ENCODE assay signal across 9 cellular contexts in genomic region chr10:25820496-25821415, GRCh38.
DNase-seq lines count a peak whose midpoint lies in the region; ATAC-seq, FAIRE-seq and TF ChIP-seq lines count a peak whose summit lies in the region.
"Had no signal": no experiment of that assay in that cellular context is flagged by ENCODE, and none has a peak within 500 bp of the region (broad histone marks: within the 10 kb centered on the region; RNA-seq: fewer than 3 reads in every experiment).

No MANE protein-coding gene starts in this region.

- H4K20me1 ChIP-seq in GM12878 (ENCODE audit: control insufficient read depth, insufficient read depth) = no peaks in the 10 kb centered on the region

- H3K27me3 Mint-ChIP-seq in stimulated activated naive CD8-positive, alpha-beta T cell treated with anti-CD3 and anti-CD28 coated beads, Interleukin-15, amount 100 ng/mL, for 72 hours = peaks cover 6% of the 10 kb centered on the region

- ATAC-seq in stimulated activated naive CD8-positive, alpha-beta T cell treated with anti-CD3 and anti-CD28 coated beads, Interleukin-15, amount 100 ng/mL, for 72 hours = no peak
- ATAC-seq in stimulated activated naive CD8-positive, alpha-beta T cell treated with anti-CD3 and anti-CD28 coated beads, Interleukin-15, Interleukin-2, amounts not matched to agents 100 U/mL and 50 U/mL, for 24 hours = no peak
- ATAC-seq in GM12878 (peak; percentile 40), upper lobe of right lung (peak; percentile 85), HG03378 (IDR thresholded peaks at IDR 0.05; ENCODE audit: unreplicated experiment) (no peak), HG03460 (IDR thresholded peaks at IDR 0.05; ENCODE audit: unreplicated experiment) (no peak)
- ATAC-seq: K562 had no signal

- in situ Hi-C loops in GM12878 (cut with MboI) = no loop called here

- H3K27ac Mint-ChIP-seq in stimulated activated naive CD8-positive, alpha-beta T cell treated with anti-CD3 and anti-CD28 coated beads, Interleukin-15, amount 100 ng/mL, for 72 hours = peak overlapping the region; percentile 19 to 89

- H3K9me3 ChIP-seq in GM12878 (replicated peaks; ENCODE audit: control insufficient read depth, insufficient read depth, low read length) (no peaks in the 10 kb centered on the region), upper lobe of right lung (no peaks in the 10 kb centered on the region)

- no peak for DNase-seq in stimulated activated naive CD8-positive, alpha-beta T cell treated with anti-CD3 and anti-CD28 coated beads, Interleukin-15, amount 100 ng/mL, for 72 hours
- no peak for DNase-seq in stimulated activated naive CD8-positive, alpha-beta T cell treated with anti-CD3 and anti-CD28 coated beads, Interleukin-15, Interleukin-2, amounts not matched to agents 100 U/mL and 50 U/mL, for 24 hours
- DNase-seq in MV-4-11 (lab: John Stamatoyannopoulos, UW) (peak; percentile 71), GM12878 (ENCODE audit: low read depth, low spot score) (no peak), upper lobe of right lung (no peak), GM19240 (ENCODE audit: insufficient read length, low spot score) (no peak)

- FAIRE-seq in GM12878 (lab: Jason Lieb, UNC) = no peak
- FAIRE-seq: K562 had no signal

- SMC1A ChIA-PET in GM12878 (lab: Charles Lee; ENCODE audit: uncharacterized antibody, unreplicated experiment) = interaction anchor here (0.9 kb wide), 2 partner anchors 14 to 21 kb away, joined by 3 to 4 read pairs; no protein-coding TSS in a partner anchor

- no peaks in the 10 kb centered on the region for H3K4me1 ChIP-seq in GM12878 (ENCODE audit: control insufficient read depth, insufficient read depth, low read length)
- H3K4me1 ChIP-seq in upper lobe of right lung = no peaks in the 10 kb centered on the region

- H3K4me1 Mint-ChIP-seq in stimulated activated naive CD8-positive, alpha-beta T cell treated with anti-CD3 and anti-CD28 coated beads, Interleukin-15, amount 100 ng/mL, for 72 hours = peaks cover 9% of the 10 kb centered on the region

- peaks cover 0 to 7% of the 10 kb centered on the region in 2 donors for H3K9me3 Mint-ChIP-seq in stimulated activated naive CD8-positive, alpha-beta T cell treated with anti-CD3 and anti-CD28 coated beads, Interleukin-15, amount 100 ng/mL, for 72 hours

- no peak overlapping the region for H3K27ac ChIP-seq in GM12878 (ENCODE audit: control insufficient read depth, insufficient read depth)
- no peak overlapping the region for H3K27ac ChIP-seq in upper lobe of right lung

- no peak for TF ChIP-seq RAD21 in GM12878 (IDR thresholded peaks at IDR 0.05; ENCODE audit: insufficient read depth, low read depth, low read length)

- no peak for TF ChIP-seq EP300 in GM12878 (IDR thresholded peaks at IDR 0.05; ENCODE audit: borderline replicate concordance in 1 of 2, control insufficient read depth in 1 of 2, low read depth in 2 of 2, low read length in 2 of 2)

- POLR2A ChIA-PET in GM12878 (lab: Charles Lee) = no interaction called here

- H3K4me2 ChIP-seq in GM12878 (ENCODE audit: control insufficient read depth, insufficient read depth) = no peak overlapping the region

- WGBS in GM12878 (ENCODE audit: insufficient coverage, insufficient replicate concordance, low lambda C conversion rate, missing lambda C conversion rate) = 9% methylated on average over 11 of the region's 11 CpGs

- H3K36me3 ChIP-seq in GM12878 (ENCODE audit: control insufficient read depth in 2 of 2, insufficient read depth in 2 of 2, low read length in 1 of 2) = no peaks in the 10 kb centered on the region
- no peaks in the 10 kb centered on the region for H3K36me3 ChIP-seq in upper lobe of right lung

- CTCF ChIA-PET in GM12878 (lab: Yijun Ruan, JAX) = interaction anchor here (0.6 to 1.2 kb wide), 2 partner anchors 21 to 771 kb away, joined by 3 read pairs; no protein-coding TSS in a partner anchor

- peak overlapping the region; percentile 13 to 32 for H3K4me3 Mint-ChIP-seq in stimulated activated naive CD8-positive, alpha-beta T cell treated with anti-CD3 and anti-CD28 coated beads, Interleukin-15, amount 100 ng/mL, for 72 hours

- BruUV-seq in GM12878 (replicated peaks; lab: Mats Ljungman, UMichigan) = no TSS peak

- H3K9ac ChIP-seq in GM12878 (ENCODE audit: control insufficient read depth, insufficient read depth, low read length) = no peak overlapping the region

- H3K79me2 ChIP-seq in GM12878 (ENCODE audit: control insufficient read depth, insufficient read depth, low read length) = no peaks in the 10 kb centered on the region

- TF ChIP-seq CTCF in GM12878 (IDR thresholded peaks at IDR 0.05 in 2 of 3, conservative IDR thresholded peaks at IDR 0.05 in 1 of 3; ENCODE audit: control insufficient read depth in 2 of 3, extremely low read depth in 1 of 3, insufficient read depth in 1 of 3, low read depth in 3 of 3, low read length in 3 of 3) (no peak), upper lobe of right lung (IDR thresholded peaks at IDR 0.05) (no peak)

- RAD21 ChIA-PET in GM12878 (lab: Charles Lee; ENCODE audit: unreplicated experiment) = interaction anchor here (1.0 kb wide), 1 partner anchor 9 kb away, joined by 3 read pairs; no protein-coding TSS in a partner anchor

- H3K4me3 ChIP-seq in GM12878 (no peak overlapping the region), upper lobe of right lung (no peak overlapping the region)
- H3K4me3 ChIP-seq: K562 had no signal

- TF ChIP-seq POLR2A in GM12878 (IDR thresholded peaks at IDR 0.05; ENCODE audit: low read depth, low read length) = no peak

- intact Hi-C loops in GM12878 (cut with micrococcal nuclease; ENCODE audit: unreplicated experiment) = no loop called here
- intact Hi-C loops in upper lobe of right lung (cut with DNase I) = no loop called here

- H3K27me3 ChIP-seq in GM12878 (replicated peaks in 1 of 2; ENCODE audit: control insufficient read depth in 2 of 2, insufficient read depth in 2 of 2, low read length in 1 of 2) (no peaks in the 10 kb centered on the region), upper lobe of right lung (no peaks in the 10 kb centered on the region)

- no peak overlapping the region; the same call in 1 of the 2 replicates for H2AFZ ChIP-seq in GM12878 (ENCODE audit: control insufficient read depth, low read depth, low read length)

TF ChIP-seq in GM12878, 131 proteins besides CTCF, POLR2A, EP300 and RAD21:
- TF ChIP-seq KDM1A (IDR thresholded peaks at IDR 0.05; ENCODE audit: borderline replicate concordance) = no peak
- no peak for TF ChIP-seq ELK1 (IDR thresholded peaks at IDR 0.05; ENCODE audit: low read depth, low read length)
- no peak for TF ChIP-seq PKNOX1 (IDR thresholded peaks at IDR 0.05)
- TF ChIP-seq CBFB (IDR thresholded peaks at IDR 0.05; ENCODE audit: low read depth) = no peak
- no peak for TF ChIP-seq PML (IDR thresholded peaks at IDR 0.05; ENCODE audit: low read length)
- no peak for TF ChIP-seq NR2C2 (IDR thresholded peaks at IDR 0.05; ENCODE audit: borderline replicate concordance, control insufficient read depth, insufficient read length, low read depth)
- TF ChIP-seq FOXK2 (IDR thresholded peaks at IDR 0.05) = no peak
- no peak for TF ChIP-seq SUPT20H (IDR thresholded peaks at IDR 0.05; ENCODE audit: borderline replicate concordance, control insufficient read depth, low read depth, low read length)
- TF ChIP-seq MLLT1 (IDR thresholded peaks at IDR 0.05) = no peak
- TF ChIP-seq IRF5 (IDR thresholded peaks at IDR 0.05; ENCODE audit: borderline replicate concordance) = no peak
- TF ChIP-seq ZNF622 (IDR thresholded peaks at IDR 0.05) = no peak
- no peak for TF ChIP-seq NR2F1 (conservative IDR thresholded peaks at IDR 0.05)

Comparison
In these comparisons a context has a peak if more than half of its experiments do, and no peak if none do; other contexts are left out.
1. ATAC-seq: peak in GM12878 (single experiment) and upper lobe of right lung (single experiment); none in stimulated activated naive CD8-positive, alpha-beta T cell treated with anti-CD3 and anti-CD28 coated beads, Interleukin-15, amount 100 ng/mL, for 72 hours (single experiment), stimulated activated naive CD8-positive, alpha-beta T cell treated with anti-CD3 and anti-CD28 coated beads, Interleukin-15, Interleukin-2, amounts not matched to agents 100 U/mL and 50 U/mL, for 24 hours (single experiment), HG03378 (single experiment) and HG03460 (single experiment).